In genomic region chr1:79667848-79668696, GRCh38 we compare ENCODE assay signal across 16 cellular contexts.
DNase-seq lines count a peak whose midpoint lies in the region; ATAC-seq, FAIRE-seq and TF ChIP-seq lines count a peak whose summit lies in the region.
"Had no signal": no experiment of that assay in that cellular context is flagged by ENCODE, and none has a peak within 500 bp of the region (broad histone marks: within the 10 kb centered on the region; RNA-seq: fewer than 3 reads in every experiment).

No MANE protein-coding gene starts in this region.

- H3K27me3 ChIP-seq in GM06990 (replicated peaks; ENCODE audit: control insufficient read depth, insufficient read depth, low read length) (no peaks in the 10 kb centered on the region), WERI-Rb-1 (ENCODE audit: insufficient read depth, low read depth, severe bottlenecking) (no peaks in the 10 kb centered on the region), neural progenitor cell (no peaks in the 10 kb centered on the region)

- H3K9me3 ChIP-seq in WERI-Rb-1 (ENCODE audit: severe bottlenecking) (no peaks in the 10 kb centered on the region), neural progenitor cell (ENCODE audit: low read depth) (no peaks in the 10 kb centered on the region)
- H3K9me3 ChIP-seq: A549, mucosa of descending colon had no signal

- FAIRE-seq in frontal cortex (lab: Jason Lieb, UNC): no peak
- FAIRE-seq: A549 had no signal

- H3K36me3 ChIP-seq in GM06990 (ENCODE audit: control insufficient read depth, insufficient read depth, low read length): no peaks in the 10 kb centered on the region
- H3K36me3 ChIP-seq in WERI-Rb-1: no peaks in the 10 kb centered on the region
- no peaks in the 10 kb centered on the region for H3K36me3 ChIP-seq in neural progenitor cell

- no peaks in the 10 kb centered on the region for H4K20me1 ChIP-seq in neural progenitor cell (ENCODE audit: low read depth)

- H3K27ac Mint-ChIP-seq in neural progenitor cell: no peak overlapping the region
- H3K27ac Mint-ChIP-seq: T-cell had no signal

- peaks cover 2% of the 10 kb centered on the region for H3K9me3 Mint-ChIP-seq in neural progenitor cell

- H3K36me3 Mint-ChIP-seq in neural progenitor cell: no peaks in the 10 kb centered on the region
- H3K36me3 Mint-ChIP-seq: T-cell had no signal

- TF ChIP-seq CTCF in GM06990 (IDR thresholded peaks at IDR 0.05; ENCODE audit: insufficient read depth, low read length, poor library complexity, severe bottlenecking): no peak
- TF ChIP-seq CTCF in WERI-Rb-1 (IDR thresholded peaks at IDR 0.05; ENCODE audit: low read depth, low read length): no peak
- no peak for TF ChIP-seq CTCF in neural progenitor cell (IDR thresholded peaks at IDR 0.05)

- DNase-seq in GM06990 (ENCODE audit: extremely low read depth, insufficient read length): peak; percentile 26
- DNase-seq in WERI-Rb-1: no peak
- no peak for DNase-seq in frontal cortex (ENCODE audit: low spot score in 2 of 2)
- DNase-seq in neural progenitor cell (ENCODE audit: low spot score): no peak
- DNase-seq: aorta; DMS79 treated with DMSO at 0.1 percent for 48 hours; effector memory CD4-positive, alpha-beta T cell; mucosa of descending colon; T-cell had no signal

- no peak overlapping the region for H2AFZ ChIP-seq in neural progenitor cell (replicated peaks)

- H3F3A ChIP-seq in neural progenitor cell (ENCODE audit: low read depth): no peaks in the 10 kb centered on the region

- H3K4me2 ChIP-seq in neural progenitor cell: no peak overlapping the region
- H3K4me2 ChIP-seq: A549 had no signal

- no peak overlapping the region for H3K4me3 Mint-ChIP-seq in neural progenitor cell
- H3K4me3 Mint-ChIP-seq: T-cell had no signal

- H3K4me1 ChIP-seq in neural progenitor cell: peaks cover 23% of the 10 kb centered on the region
- H3K4me1 ChIP-seq: A549 had no signal

- no peaks in the 10 kb centered on the region for H3K27me3 Mint-ChIP-seq in neural progenitor cell (ENCODE audit: insufficient read depth, low read depth)
- H3K27me3 Mint-ChIP-seq: T-cell had no signal

- no peak overlapping the region for H3K27ac ChIP-seq in WERI-Rb-1
- no peak overlapping the region for H3K27ac ChIP-seq in neural progenitor cell
- H3K27ac ChIP-seq: A549, skin epidermis had no signal

- peaks cover 23% of the 10 kb centered on the region for H3K4me1 Mint-ChIP-seq in neural progenitor cell
- H3K4me1 Mint-ChIP-seq: T-cell had no signal

- no peak overlapping the region for H3K4me3 ChIP-seq in GM06990 (replicated peaks; ENCODE audit: low read depth, low read length)
- H3K4me3 ChIP-seq in WERI-Rb-1 (ENCODE audit: low read depth, low read length): no peak overlapping the region
- H3K4me3 ChIP-seq in neural progenitor cell: no peak overlapping the region
- H3K4me3 ChIP-seq: A549, mucosa of descending colon, skin epidermis had no signal

- ATAC-seq in GM19351 (IDR thresholded peaks at IDR 0.05; ENCODE audit: unreplicated experiment) (peak; percentile 85), HG02759 (IDR thresholded peaks at IDR 0.05; ENCODE audit: unreplicated experiment) (peak; percentile 96), HG03460 (IDR thresholded peaks at IDR 0.05; ENCODE audit: unreplicated experiment) (peak; percentile 94), HG03280 (IDR thresholded peaks at IDR 0.05; ENCODE audit: unreplicated experiment) (no peak)
- ATAC-seq: A549, HCT116, mucosa of descending colon, T-cell had no signal

- no peak overlapping the region for H3K9ac ChIP-seq in neural progenitor cell

- no peaks in the 10 kb centered on the region for H3K79me2 ChIP-seq in neural progenitor cell (ENCODE audit: low read depth)
